8 cellular contexts compared by ENCODE assay signal in the genomic region with DNA sequence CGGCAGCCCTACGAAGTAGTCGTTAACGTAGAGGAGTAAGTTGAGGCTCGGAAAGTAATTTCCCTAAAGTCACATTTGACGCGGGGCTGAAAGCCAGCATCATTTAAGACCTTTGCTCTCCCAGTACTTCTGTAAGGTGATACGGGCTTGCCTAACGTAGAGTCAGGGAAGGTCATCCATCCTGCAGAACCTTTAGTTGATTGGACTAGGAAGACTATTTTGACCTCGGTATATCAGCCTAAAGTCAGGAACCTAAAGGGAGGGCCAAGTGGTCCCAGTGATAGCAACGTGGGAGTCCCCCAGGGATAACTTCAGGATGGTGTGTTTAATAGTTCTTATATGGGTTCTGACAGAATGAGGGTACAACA. TPM values are rescaled to one million over a fixed set of nuclear protein-coding genes. Genes with fewer than 3 reads are reported as not detected.
A peak's percentile ranks its signal among the peaks of the same experiment; 100 is the strongest.
DNase-seq lines count a peak whose midpoint lies in the region; ATAC-seq and TF ChIP-seq lines count a peak whose summit lies in the region.

No MANE protein-coding gene starts in this region.

- no peak for DNase-seq in activated naive CD4-positive, alpha-beta T cell treated with anti-CD3 and anti-CD28 coated beads, Interleukin-2, amount 10 ng/mL, durations not matched to agents 7 days and 5 days
- DNase-seq in activated naive CD4-positive, alpha-beta T cell treated with Interleukin-2 at 50 U/mL for 16 hours, result no peak
- DNase-seq in lung (ENCODE audit: low spot score) (no peak), upper lobe of left lung (no peak), NCI-H2081 (lab: John Stamatoyannopoulos, UW) (no peak)

- no peak for ATAC-seq in lung (ENCODE audit: insufficient read depth, low FRiP score)
- no peak for ATAC-seq in upper lobe of left lung (ENCODE audit: low FRiP score in 2 of 2)
- no peak for ATAC-seq in HG03342 (IDR thresholded peaks at IDR 0.05; ENCODE audit: unreplicated experiment)
- ATAC-seq in HG02870 (IDR thresholded peaks at IDR 0.05; ENCODE audit: unreplicated experiment), result no peak

- no peaks in the 10 kb centered on the region for H3K4me1 ChIP-seq in lung (ENCODE audit: control insufficient read depth in 2 of 2, insufficient read depth in 2 of 2, low read length in 2 of 2)
- H3K4me1 ChIP-seq in upper lobe of left lung, result peaks cover 14 to 18% (median 16%) of the 10 kb centered on the region in 4 donors

- H3K36me3 ChIP-seq in lung (ENCODE audit: control insufficient read depth in 2 of 2, insufficient read depth in 2 of 2, low read length in 2 of 2) (peaks cover 12 to 17% of the 10 kb centered on the region in 2 donors), upper lobe of left lung (peaks cover 17 to 39% (median 32%) of the 10 kb centered on the region in 4 donors)

- no peak for TF ChIP-seq POLR2A in upper lobe of left lung (IDR thresholded peaks at IDR 0.05)

- peaks cover 27% of the 10 kb centered on the region for H3K36me3 Mint-ChIP-seq in activated naive CD4-positive, alpha-beta T cell treated with anti-CD3 and anti-CD28 coated beads, Interleukin-2, amount 10 ng/mL, durations not matched to agents 7 days and 5 days
- peaks cover 33% of the 10 kb centered on the region for H3K36me3 Mint-ChIP-seq in brain

- H3K4me3 ChIP-seq in lung (peak overlapping the region; percentile 78), upper lobe of left lung (peak overlapping the region; percentile 68 to 99 (median 84))

- peak overlapping the region; percentile 94 for H3K4me3 Mint-ChIP-seq in activated naive CD4-positive, alpha-beta T cell treated with anti-CD3 and anti-CD28 coated beads, Interleukin-2, amount 10 ng/mL, durations not matched to agents 7 days and 5 days
- peak overlapping the region; percentile 91 to 100 (median 100) for H3K4me3 Mint-ChIP-seq in brain

- WGBS in lung, 2 donors, result 0% methylated on average over 11 of the region's 11 CpGs
- WGBS in upper lobe of left lung, 2 donors, result 0 to 1% methylated on average over 11 of the region's 11 CpGs

- H3K9me3 ChIP-seq in lung (ENCODE audit: control insufficient read depth in 2 of 2, insufficient read depth in 1 of 2, low read length in 1 of 2) (no peaks in the 10 kb centered on the region), upper lobe of left lung (no peaks in the 10 kb centered on the region)

- TF ChIP-seq EP300 in upper lobe of left lung (IDR thresholded peaks at IDR 0.05), result no peak

- H3K27ac ChIP-seq in lung (ENCODE audit: low read depth in 1 of 2, low read length in 1 of 2), result peak overlapping the region; percentile 80 to 93
- peak overlapping the region; percentile 83 to 92 (median 87) for H3K27ac ChIP-seq in upper lobe of left lung

- H3K9me3 Mint-ChIP-seq in activated naive CD4-positive, alpha-beta T cell treated with anti-CD3 and anti-CD28 coated beads, Interleukin-2, amount 10 ng/mL, durations not matched to agents 7 days and 5 days, result no peaks in the 10 kb centered on the region
- H3K9me3 Mint-ChIP-seq in brain, result peaks cover 0 to 2% (median 0%) of the 10 kb centered on the region in 5 experiments

- H3K4me1 Mint-ChIP-seq in activated naive CD4-positive, alpha-beta T cell treated with anti-CD3 and anti-CD28 coated beads, Interleukin-2, amount 10 ng/mL, durations not matched to agents 7 days and 5 days, result peaks cover 30% of the 10 kb centered on the region
- H3K4me1 Mint-ChIP-seq in brain, result peaks cover 29% of the 10 kb centered on the region

- H3K27me3 ChIP-seq in lung (ENCODE audit: control insufficient read depth, insufficient read depth), result no peaks in the 10 kb centered on the region
- H3K27me3 ChIP-seq in upper lobe of left lung, result no peaks in the 10 kb centered on the region

- peak overlapping the region; percentile 97 for H3K27ac Mint-ChIP-seq in activated naive CD4-positive, alpha-beta T cell treated with anti-CD3 and anti-CD28 coated beads, Interleukin-2, amount 10 ng/mL, durations not matched to agents 7 days and 5 days
- peak overlapping the region; percentile 96 to 99 (median 98) for H3K27ac Mint-ChIP-seq in brain

- CTCF ChIA-PET in activated naive CD4-positive, alpha-beta T cell treated with anti-CD3 and anti-CD28 coated beads, Interleukin-2, amount 10 ng/mL, durations not matched to agents 7 days and 5 days (lab: Charles Lee), result interaction anchor here (1.5 to 1.8 kb wide), 2 partner anchors 52 to 210 kb away, joined by 3 to 7 read pairs; no protein-coding TSS in a partner anchor

- peaks cover 3% of the 10 kb centered on the region for H3K27me3 Mint-ChIP-seq in activated naive CD4-positive, alpha-beta T cell treated with anti-CD3 and anti-CD28 coated beads, Interleukin-2, amount 10 ng/mL, durations not matched to agents 7 days and 5 days
- H3K27me3 Mint-ChIP-seq in brain, result peaks cover 10% of the 10 kb centered on the region

- no peak for TF ChIP-seq CTCF in brain (conservative IDR thresholded peaks at IDR 0.05)
- no peak for TF ChIP-seq CTCF in lung (IDR thresholded peaks at IDR 0.05; ENCODE audit: control extremely low read depth, extremely low read depth)
- no peak for TF ChIP-seq CTCF in upper lobe of left lung (IDR thresholded peaks at IDR 0.05)

RNA-seq across cellular contexts. Expression of gene NUP214, which starts 0.7 kb away (rescaled TPM):
- polyA plus RNA-seq in brain (ENCODE audit: insufficient read depth, low read depth, low replicate concordance) (43.9 TPM), lung (10 to 100 TPM; 23.5 to 27.5 TPM)
- total RNA-seq in lung (10 to 100 TPM; 48.0 to 60.7 TPM), upper lobe of left lung (100 to 1,000 TPM in 1 of 6 donors, 10 to 100 TPM in 5; 35.3 to 113 (median 44.3) TPM)

RNA-seq across cellular contexts. Expression of gene AIF1L, which starts 29.7 kb away (rescaled TPM):
- polyA plus RNA-seq in brain (ENCODE audit: insufficient read depth, low read depth, low replicate concordance) (131 TPM), lung (1 to 10 TPM; 3.2 to 4.5 TPM)
- total RNA-seq in lung (10 to 100 TPM in 1 of 2 donors, 1 to 10 TPM in 1; 9.3 to 16.5 TPM), upper lobe of left lung (10 to 100 TPM in 3 of 6 donors, 1 to 10 TPM in 3; 3.8 to 21.4 (median 10.5) TPM)
